In the genomic region with DNA sequence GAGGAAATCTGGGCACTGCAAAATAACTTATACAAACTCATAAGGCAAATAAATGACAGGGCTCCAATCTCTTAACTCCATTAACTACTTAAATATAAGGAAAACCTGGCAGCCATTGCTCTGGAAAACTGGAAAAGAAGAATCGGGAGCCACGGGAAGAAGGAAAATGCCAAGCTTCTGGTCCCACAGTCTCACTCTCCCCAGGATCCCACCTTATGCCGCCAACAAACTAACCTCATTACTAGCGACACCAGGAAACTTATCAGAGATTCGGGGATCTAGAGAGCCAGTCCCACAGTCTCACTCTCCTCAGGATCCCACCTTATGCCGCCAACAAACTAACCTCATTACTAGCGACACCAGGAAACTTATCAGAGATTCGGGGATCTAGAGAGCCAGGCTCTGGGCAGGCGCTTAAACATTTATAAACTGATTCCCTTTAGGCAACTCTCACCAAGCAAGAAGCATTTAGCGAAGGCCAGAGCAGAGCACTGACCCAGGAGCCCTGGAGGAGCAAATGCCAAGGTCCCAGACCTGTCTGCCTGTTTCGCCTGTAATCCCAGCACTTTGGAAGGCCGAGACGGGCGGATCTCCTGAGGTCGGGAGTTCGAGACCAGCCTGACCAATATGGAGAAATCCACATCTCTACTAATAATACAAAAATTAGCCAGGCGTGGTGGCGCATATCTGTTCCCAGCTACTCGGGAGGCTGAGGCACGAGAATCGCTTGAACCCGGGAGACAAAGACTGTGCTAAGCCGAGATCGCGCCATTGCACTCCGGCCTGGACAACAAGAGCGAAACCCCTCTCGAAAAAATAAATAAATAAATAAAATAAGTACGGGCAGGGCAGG, we compare ENCODE assay signal across 8 cellular contexts. TPM values are rescaled to one million over a fixed set of nuclear protein-coding genes. Genes with fewer than 3 reads are reported as not detected.
A peak's percentile ranks its signal among the peaks of the same experiment; 100 is the strongest.
DNase-seq lines count a peak whose midpoint lies in the region; ATAC-seq, FAIRE-seq and TF ChIP-seq lines count a peak whose summit lies in the region.

No MANE protein-coding gene starts in this region.

- H3K4me2 ChIP-seq in keratinocyte (ENCODE audit: control insufficient read depth, extremely low read depth, insufficient read depth, low read depth, low read length), result peak overlapping the region; percentile 86

- TF ChIP-seq CTCF in keratinocyte (optimal IDR thresholded peaks at IDR 0.05 in 1 of 3, IDR thresholded peaks at IDR 0.05 in 1 of 3, conservative IDR thresholded peaks at IDR 0.05 in 1 of 3; ENCODE audit: extremely low read depth in 1 of 3, insufficient read depth in 2 of 3, low read length in 3 of 3), result no peak
- TF ChIP-seq CTCF in suprapubic skin (IDR thresholded peaks at IDR 0.05), result no peak

- H3K27me3 Mint-ChIP-seq in activated T-cell treated with anti-CD3 and anti-CD28 coated beads, Interleukin-2, amount 50 U/mL, for 72 hours (ENCODE audit: low read depth), result peaks cover 17% of the 10 kb centered on the region

- peak overlapping the region; percentile 52 for H2AFZ ChIP-seq in keratinocyte (ENCODE audit: control insufficient read depth, low read length)

- H3K9me3 ChIP-seq in keratinocyte (ENCODE audit: control insufficient read depth, low read depth, low read length) (no peaks in the 10 kb centered on the region), suprapubic skin (no peaks in the 10 kb centered on the region)

- peak overlapping the region; percentile 99 to 100 for H3K4me3 Mint-ChIP-seq in activated T-cell treated with anti-CD3 and anti-CD28 coated beads, Interleukin-2, amount 50 U/mL, for 72 hours

- peaks cover 18% of the 10 kb centered on the region for H3K4me1 ChIP-seq in keratinocyte (ENCODE audit: control insufficient read depth, extremely low read depth, insufficient read depth, low read length)
- peaks cover 50% of the 10 kb centered on the region for H3K4me1 ChIP-seq in suprapubic skin

- peaks cover 54% of the 10 kb centered on the region for H3K79me2 ChIP-seq in keratinocyte (ENCODE audit: control insufficient read depth, insufficient read depth, low read length)

- H3K36me3 ChIP-seq in keratinocyte (ENCODE audit: control insufficient read depth in 2 of 2, extremely low read depth in 1 of 2, insufficient read depth in 2 of 2, low read length in 2 of 2) (peaks cover 2 to 7% of the 10 kb centered on the region in 2 experiments), suprapubic skin (no peaks in the 10 kb centered on the region)

- FAIRE-seq in keratinocyte (lab: Jason Lieb, UNC), result no peak

- peak; percentile 7 for DNase-seq in stimulated activated CD4-positive, alpha-beta T cell treated with anti-CD3 and anti-CD28 coated beads, Interleukin-4, amount 100 ng/mL, for 1 hour
- no peak for DNase-seq in stimulated activated CD4-positive, alpha-beta T cell treated with anti-CD3 and anti-CD28 coated beads, Interleukin-4, amount 100 ng/mL, for 24 hours
- DNase-seq in activated T-cell treated with anti-CD3 and anti-CD28 coated beads, Interleukin-2, amount 50 U/mL, for 72 hours, result no peak
- DNase-seq in keratinocyte (ENCODE audit: low read depth, low spot score), result no peak
- DNase-seq in suprapubic skin (ENCODE audit: low spot score in 2 of 2), result no peak
- DNase-seq in HCEC 1CT, result no peak
- DNase-seq in SIG-M5 treated with dmso at 0.1 percent for 504 hours (lab: John Stamatoyannopoulos, UW; ENCODE audit: unreplicated experiment), result no peak
- DNase-seq in NCI-H2081 (lab: John Stamatoyannopoulos, UW), result no peak

- peaks cover 3% of the 10 kb centered on the region for H4K20me1 ChIP-seq in keratinocyte (ENCODE audit: control insufficient read depth, extremely low read depth, insufficient read depth, low read length)

- H3K9me1 ChIP-seq in keratinocyte (ENCODE audit: control insufficient read depth, extremely low read depth, insufficient read depth, low read length), result no peaks in the 10 kb centered on the region

- peak overlapping the region; percentile 99 for H3K9ac ChIP-seq in keratinocyte (ENCODE audit: control insufficient read depth, extremely low read depth, insufficient read depth, low read length)

- peak overlapping the region; percentile 99 for H3K27ac Mint-ChIP-seq in activated T-cell treated with anti-CD3 and anti-CD28 coated beads, Interleukin-2, amount 50 U/mL, for 72 hours

- no peak for TF ChIP-seq POLR2A in suprapubic skin (IDR thresholded peaks at IDR 0.05)

- dilution Hi-C loops in keratinocyte (cut with MboI; ENCODE audit: extremely low pct_ligation_motif_present, low sequenced_read_pairs), result no loop called here

- no peak for ATAC-seq in activated T-cell treated with anti-CD3 and anti-CD28 coated beads, Interleukin-2, amount 50 U/mL, for 72 hours (replicated peaks in 1 of 2)

- H3K9me3 Mint-ChIP-seq in activated T-cell treated with anti-CD3 and anti-CD28 coated beads, Interleukin-2, amount 50 U/mL, for 72 hours, result no peaks in the 10 kb centered on the region

- peaks cover 5% of the 10 kb centered on the region for H3K27me3 ChIP-seq in keratinocyte (ENCODE audit: control insufficient read depth, extremely low read depth, insufficient read depth, low read length)
- H3K27me3 ChIP-seq in suprapubic skin, result no peaks in the 10 kb centered on the region

- 22% methylated on average over 21 of the region's 29 CpGs for WGBS in suprapubic skin

- H3K36me3 Mint-ChIP-seq in activated T-cell treated with anti-CD3 and anti-CD28 coated beads, Interleukin-2, amount 50 U/mL, for 72 hours (ENCODE audit: insufficient read depth in 2 of 2), result peaks cover 6 to 11% of the 10 kb centered on the region in 2 donors

- no peak for TF ChIP-seq EP300 in suprapubic skin (IDR thresholded peaks at IDR 0.05)

- H3K27ac ChIP-seq in keratinocyte (ENCODE audit: control insufficient read depth, insufficient read depth, low read length) (peak overlapping the region; percentile 99), suprapubic skin (peak overlapping the region; percentile 88)

- peak overlapping the region; percentile 89 to 98 (median 95) for H3K4me3 ChIP-seq in keratinocyte (ENCODE audit: control insufficient read depth in 2 of 3, extremely low read depth in 1 of 3, insufficient read depth in 2 of 3, low read depth in 1 of 3, low read length in 3 of 3)
- H3K4me3 ChIP-seq in suprapubic skin, result peak overlapping the region; percentile 86

- peaks cover 52% of the 10 kb centered on the region for H3K4me1 Mint-ChIP-seq in activated T-cell treated with anti-CD3 and anti-CD28 coated beads, Interleukin-2, amount 50 U/mL, for 72 hours (ENCODE audit: low read depth)

RNA-seq across cellular contexts. Expression of a gene that starts 0.7 kb away (rescaled TPM):
- total RNA-seq in activated T-cell treated with anti-CD3 and anti-CD28 coated beads, Interleukin-2, amount 50 U/mL, for 72 hours, result 10 to 100 TPM; 53.7 to 61.4 TPM
- 95.5 to 108 TPM (median 104 TPM) in 3 replicates for polyA plus RNA-seq in keratinocyte
- polyA plus RNA-seq in keratinocyte (2011; ENCODE audit: low read depth), result 26.2 TPM
- polyA plus RNA-seq in keratinocyte (2011; cell fraction: cytosol; rRNA removed), result 102 and 128 TPM in 2 replicates
- 74.8 TPM in 2 replicates for polyA plus RNA-seq in keratinocyte (2011; cell fraction: nucleus; rRNA removed)
- polyA plus RNA-seq in keratinocyte (2012; ENCODE audit: low replicate concordance), result 73.9 and 101 TPM in 2 replicates
- polyA minus RNA-seq in keratinocyte, result 92.0 to 180 TPM (median 99.6 TPM) in 3 replicates
- 96.1 TPM for polyA minus RNA-seq in keratinocyte (2011; cell fraction: cytosol; rRNA and poly(A)+ RNA removed)
- 21.3 and 38.9 TPM in 2 replicates for polyA minus RNA-seq in keratinocyte (2011; cell fraction: nucleus; rRNA and poly(A)+ RNA removed)
- 10 to 100 TPM; 34.8 to 53.9 (median 52.5) TPM for total RNA-seq in suprapubic skin
